9 cellular contexts compared by ENCODE assay signal in genomic region chr10:17428616-17429097, GRCh38. TPM values are rescaled to one million over a fixed set of nuclear protein-coding genes. Genes with fewer than 3 reads are reported as not detected.
DNase-seq lines count a peak whose midpoint lies in the region; ATAC-seq, FAIRE-seq and TF ChIP-seq lines count a peak whose summit lies in the region.
"Had no signal": no experiment of that assay in that cellular context is flagged by ENCODE, and none has a peak within 500 bp of the region (broad histone marks: within the 10 kb centered on the region; RNA-seq: fewer than 3 reads in every experiment).

No MANE protein-coding gene starts in this region.

- TF ChIP-seq CTCF in GM12865 (IDR thresholded peaks at IDR 0.05; ENCODE audit: insufficient read depth, low read depth, low read length, missing control alignments): no peak

- H3K4me1 ChIP-seq in small intestine (ENCODE audit: control insufficient read depth in 2 of 2, insufficient read depth in 1 of 2, low read depth in 1 of 2, low read length in 1 of 2): no peaks in the 10 kb centered on the region

- H3K36me3 ChIP-seq in small intestine (ENCODE audit: control insufficient read depth in 2 of 2, insufficient read depth in 2 of 2, low read length in 2 of 2): no peaks in the 10 kb centered on the region

- no peak for FAIRE-seq in small intestine (lab: Jason Lieb, UNC)

- 55 to 74% (median 62%) methylated on average over 12 of the region's 12 CpGs for WGBS in small intestine, 3 donors

- H3K27ac ChIP-seq in small intestine (ENCODE audit: low read depth in 1 of 2, low read length in 1 of 2): no peak overlapping the region
- H3K27ac ChIP-seq: SK-N-MC had no signal

- ATAC-seq in HG03571 (IDR thresholded peaks at IDR 0.05; ENCODE audit: unreplicated experiment): peak; percentile 64

- H3K9me3 ChIP-seq in small intestine (ENCODE audit: control insufficient read depth, low read depth): no peaks in the 10 kb centered on the region

- H3K4me3 ChIP-seq in GM12865 (ENCODE audit: low read depth, low read length) (no peak overlapping the region), small intestine (ENCODE audit: low read depth in 1 of 2, low read length in 2 of 2) (no peak overlapping the region)
- H3K4me3 ChIP-seq: SK-N-MC had no signal

- peaks cover 0 to 3% of the 10 kb centered on the region in 2 donors for H3K27me3 ChIP-seq in small intestine (ENCODE audit: control insufficient read depth in 2 of 2, insufficient read depth in 2 of 2, low read length in 2 of 2)

- DNase-seq in GM12865 (ENCODE audit: low read depth) (peak; percentile 54), small intestine (peak; percentile 21), KG1 (lab: John Stamatoyannopoulos, UW) (no peak), COLO829 (ENCODE audit: low spot score) (no peak), DMS53 (lab: John Stamatoyannopoulos, UW) (no peak), DMS53 treated with DMSO at 0.1 percent for 48 hours (lab: John Stamatoyannopoulos, UW; ENCODE audit: unreplicated experiment) (no peak)
- peak; percentile 70 for DNase-seq in activated CD8-positive, alpha-beta memory T cell treated with anti-CD3 and anti-CD28 coated beads, Interleukin-2, amount 50 U/mL, for 48 hours

RNA-seq across cellular contexts. Expression of gene ST8SIA6, which starts 25.7 kb away (rescaled TPM):
- 1 to 10 TPM in 1 of 3 donors, not detected in 2; 1.5 TPM for polyA plus RNA-seq in small intestine

Comparison
In these comparisons a context has a peak if more than half of its experiments do, and no peak if none do; other contexts are left out.
1. DNase-seq: peak in GM12865 (single experiment), activated CD8-positive, alpha-beta memory T cell treated with anti-CD3 and anti-CD28 coated beads, Interleukin-2, amount 50 U/mL, for 48 hours (single experiment) and small intestine (single experiment); none in KG1 (single experiment), COLO829 (single experiment), DMS53 (single experiment) and DMS53 treated with DMSO at 0.1 percent for 48 hours (single experiment).